In genomic region chr11:86456075-86456939, GRCh38 we compare ENCODE assay signal across 8 cellular contexts.
A peak's percentile ranks its signal among the peaks of the same experiment; 100 is the strongest.
DNase-seq lines count a peak whose midpoint lies in the region; ATAC-seq and TF ChIP-seq lines count a peak whose summit lies in the region.

No MANE protein-coding gene starts in this region.

- TF ChIP-seq EP300 in upper lobe of left lung (IDR thresholded peaks at IDR 0.05): no peak

- intact Hi-C loops in posterior cingulate gyrus (cut with DNase I): loop anchor here (1.0 to 5.0 kb wide), 4 partner anchors 152 to 462 kb away; partner anchors contain the start of gene PRSS23

- no peak for TF ChIP-seq POLR2A in upper lobe of left lung (IDR thresholded peaks at IDR 0.05)

- H3K27ac ChIP-seq in SJCRH30 (no peak overlapping the region), upper lobe of left lung (peak overlapping the region in 3 of 4 donors; percentile 32 to 56 (median 47))

- no peaks in the 10 kb centered on the region for H3K9me3 ChIP-seq in SJCRH30 (replicated peaks)
- no peaks in the 10 kb centered on the region for H3K9me3 ChIP-seq in upper lobe of left lung

- H3K4me1 ChIP-seq in SJCRH30: peaks cover 31% of the 10 kb centered on the region
- H3K4me1 ChIP-seq in upper lobe of left lung: peaks cover 5 to 18% (median 13%) of the 10 kb centered on the region in 4 donors

- H3K36me3 ChIP-seq in SJCRH30 (no peaks in the 10 kb centered on the region), upper lobe of left lung (no peaks in the 10 kb centered on the region)

- WGBS in upper lobe of left lung, 2 donors: 15 to 18% methylated on average over 9 of the region's 9 CpGs

- H3K4me3 ChIP-seq in LNCaP clone FGC (ENCODE audit: low read depth, low read length): no peak overlapping the region
- H3K4me3 ChIP-seq in SJCRH30: no peak overlapping the region
- no peak overlapping the region for H3K4me3 ChIP-seq in upper lobe of left lung

- TF ChIP-seq CTCF in LNCaP clone FGC (IDR thresholded peaks at IDR 0.05; ENCODE audit: control insufficient read depth, extremely low read depth, insufficient read depth) (peak; percentile 90), upper lobe of left lung (IDR thresholded peaks at IDR 0.05) (peak; percentile 74 to 86 (median 86))

- H3K27me3 ChIP-seq in SJCRH30 (no peaks in the 10 kb centered on the region), upper lobe of left lung (no peaks in the 10 kb centered on the region)

- DNase-seq in ELR (ENCODE audit: low read depth) (peak; percentile 88), GOT3 (lab: John Stamatoyannopoulos, UW) (peak; percentile 8), LNCaP clone FGC (ENCODE audit: low read depth) (peak; percentile 30), SJCRH30 (peak; percentile 84 to 94), glomerular visceral epithelial cell (ENCODE audit: extremely low spot score) (peak; percentile 81), posterior cingulate gyrus (peak; percentile 66 to 97 (median 86)), upper lobe of left lung (peak in 1 of 2 donors; percentile 80)
- peak; percentile 89 for DNase-seq in activated effector memory CD4-positive, alpha-beta T cell treated with anti-CD3 and anti-CD28 coated beads, Interleukin-2, amount 50 U/mL, for 16 hours

- peak; percentile 41 to 85 for ATAC-seq in upper lobe of left lung (ENCODE audit: low FRiP score in 2 of 2)
